8 cellular contexts compared by ENCODE assay signal in genomic region chr17:75763613-75764416, GRCh38. TPM values are rescaled to one million over a fixed set of nuclear protein-coding genes. Genes with fewer than 3 reads are reported as not detected.
DNase-seq lines count a peak whose midpoint lies in the region; ATAC-seq and TF ChIP-seq lines count a peak whose summit lies in the region.
"Had no signal": no experiment of that assay in that cellular context is flagged by ENCODE, and none has a peak within 500 bp of the region (broad histone marks: within the 10 kb centered on the region; RNA-seq: fewer than 3 reads in every experiment).

No MANE protein-coding gene starts in this region.

- no peak for TF ChIP-seq CTCF in HL-60 (IDR thresholded peaks at IDR 0.05; ENCODE audit: insufficient read depth, low read length)
- no peak for TF ChIP-seq CTCF in stomach (IDR thresholded peaks at IDR 0.05)

- H3K27ac ChIP-seq in HL-60 (replicated peaks), result peak overlapping the region; percentile 78
- H3K27ac ChIP-seq in stomach, result peak overlapping the region in 4 of 5 donors; percentile 86 to 91 (median 89)

- ATAC-seq in activated T-helper 17 cell treated with anti-CD3 and anti-CD28 coated beads, Interleukin-2, amount 50 U/mL, for 72 hours (replicated peaks), result no peak
- ATAC-seq in GM19023 (IDR thresholded peaks at IDR 0.05; ENCODE audit: unreplicated experiment) (no peak), HG03342 (IDR thresholded peaks at IDR 0.05; ENCODE audit: unreplicated experiment) (no peak)

- intact Hi-C loops in stomach (cut with DNase I; ENCODE audit: low total_unique reads), result no loop called here

- 68 to 75% (median 72%) methylated on average over 10 to 16 of the region's 16 CpGs for WGBS in stomach, 5 donors

- H3K27me3 ChIP-seq in HL-60 (ENCODE audit: insufficient read depth, poor library complexity, severe bottlenecking), result no peaks in the 10 kb centered on the region
- H3K27me3 ChIP-seq in stomach, result no peaks in the 10 kb centered on the region

- H3K9me3 Mint-ChIP-seq in activated T-helper 17 cell treated with anti-CD3 and anti-CD28 coated beads, Interleukin-2, amount 50 U/mL, for 72 hours, result no peaks in the 10 kb centered on the region
- H3K9me3 Mint-ChIP-seq in immature natural killer cell, result no peaks in the 10 kb centered on the region

- no peak for TF ChIP-seq POLR2A in stomach (IDR thresholded peaks at IDR 0.05)

- peak overlapping the region; percentile 80 for H3K4me3 ChIP-seq in HL-60 (replicated peaks; ENCODE audit: insufficient read depth, low read length)
- peak overlapping the region; percentile 55 to 82 (median 70) for H3K4me3 ChIP-seq in stomach

- no peaks in the 10 kb centered on the region for H3K27me3 Mint-ChIP-seq in activated T-helper 17 cell treated with anti-CD3 and anti-CD28 coated beads, Interleukin-2, amount 50 U/mL, for 72 hours
- H3K27me3 Mint-ChIP-seq in immature natural killer cell (ENCODE audit: low read depth in 3 of 3), result no peaks in the 10 kb centered on the region

- peak overlapping the region; percentile 76 for H3K27ac Mint-ChIP-seq in activated T-helper 17 cell treated with anti-CD3 and anti-CD28 coated beads, Interleukin-2, amount 50 U/mL, for 72 hours
- peak overlapping the region in 2 of 6 donors; percentile 24 to 69 for H3K27ac Mint-ChIP-seq in immature natural killer cell

- no peaks in the 10 kb centered on the region for H3K4me1 Mint-ChIP-seq in activated T-helper 17 cell treated with anti-CD3 and anti-CD28 coated beads, Interleukin-2, amount 50 U/mL, for 72 hours
- peaks cover 6 to 15% of the 10 kb centered on the region in 2 donors for H3K4me1 Mint-ChIP-seq in immature natural killer cell

- H3K4me3 Mint-ChIP-seq in activated T-helper 17 cell treated with anti-CD3 and anti-CD28 coated beads, Interleukin-2, amount 50 U/mL, for 72 hours, result peak overlapping the region; percentile 80
- peak overlapping the region; percentile 75 to 80 (median 78) for H3K4me3 Mint-ChIP-seq in immature natural killer cell

- peaks cover 8% of the 10 kb centered on the region for H3K36me3 Mint-ChIP-seq in activated T-helper 17 cell treated with anti-CD3 and anti-CD28 coated beads, Interleukin-2, amount 50 U/mL, for 72 hours (ENCODE audit: low read depth)
- H3K36me3 Mint-ChIP-seq in immature natural killer cell, result no peaks in the 10 kb centered on the region

- no peak for TF ChIP-seq EP300 in stomach (IDR thresholded peaks at IDR 0.05)

- no peaks in the 10 kb centered on the region for H3K9me3 ChIP-seq in stomach

- DNase-seq in HL-60 (ENCODE audit: low read depth in 1 of 2, low spot score in 1 of 2) (no peak), immature natural killer cell (no peak), stomach (no peak), kidney glomerular epithelial cell (lab: John Stamatoyannopoulos, UW) (no peak)
- DNase-seq: NCI-H1092 treated with DMSO at 0.1 percent for 48 hours had no signal

- peaks cover 1 to 23% (median 20%) of the 10 kb centered on the region in 4 donors for H3K36me3 ChIP-seq in stomach

- H3K4me1 ChIP-seq in stomach, result peaks cover 19 to 31% (median 25%) of the 10 kb centered on the region in 4 donors

RNA-seq across cellular contexts. Expression of gene GALK1, which starts 1.2 kb away (rescaled TPM):
- total RNA-seq in activated T-helper 17 cell treated with anti-CD3 and anti-CD28 coated beads, Interleukin-2, amount 50 U/mL, for 72 hours, result 10 to 100 TPM; 43.4 to 51.4 TPM
- polyA plus RNA-seq in immature natural killer cell (10 to 100 TPM; 25.1 to 86.7 (median 30.7) TPM), stomach (10 to 100 TPM; 32.7 to 41.0 (median 40.6) TPM)
- 10 to 100 TPM in 4 of 5 donors, 1 to 10 TPM in 1; 7.6 to 57.1 (median 27.5) TPM for total RNA-seq in stomach

RNA-seq across cellular contexts. Expression of gene UNK, which starts 20.8 kb away (rescaled TPM):
- total RNA-seq in activated T-helper 17 cell treated with anti-CD3 and anti-CD28 coated beads, Interleukin-2, amount 50 U/mL, for 72 hours, result 10 to 100 TPM; 19.0 to 22.1 TPM
- polyA plus RNA-seq in immature natural killer cell (10 to 100 TPM; 26.0 to 48.4 (median 34.4) TPM), stomach (10 to 100 TPM; 13.5 to 17.3 (median 15.1) TPM)
- 100 to 1,000 TPM in 1 of 5 donors, 10 to 100 TPM in 3, 1 to 10 TPM in 1; 3.5 to 102 (median 33.0) TPM for total RNA-seq in stomach

RNA-seq across cellular contexts. Expression of gene ITGB4, which starts 42.6 kb away (rescaled TPM):
- 1 to 10 TPM in 1 of 2 donors, under 1 TPM in 1; 0.54 to 1.2 TPM for total RNA-seq in activated T-helper 17 cell treated with anti-CD3 and anti-CD28 coated beads, Interleukin-2, amount 50 U/mL, for 72 hours
- under 1 TPM in 1 of 3 donors, not detected in 2; 0.24 TPM for polyA plus RNA-seq in immature natural killer cell
- 100 to 1,000 TPM in 4 of 5 donors, 10 to 100 TPM in 1; 66.8 to 137 (median 132) TPM for total RNA-seq in stomach
- polyA plus RNA-seq in stomach, result 10 to 100 TPM; 33.6 to 66.1 (median 60.3) TPM

Comparison
In these comparisons a context has a peak if more than half of its experiments do, and no peak if none do; other contexts are left out.
1. RNA of gene ITGB4, which starts 42.6 kb away (total RNA-seq): 66.8 to 137 TPM in stomach; 0.54 to 1.2 TPM in activated T-helper 17 cell treated with anti-CD3 and anti-CD28 coated beads, Interleukin-2, amount 50 U/mL, for 72 hours; every median in the first group is over 10 times any median in the second.